In the genomic region with DNA sequence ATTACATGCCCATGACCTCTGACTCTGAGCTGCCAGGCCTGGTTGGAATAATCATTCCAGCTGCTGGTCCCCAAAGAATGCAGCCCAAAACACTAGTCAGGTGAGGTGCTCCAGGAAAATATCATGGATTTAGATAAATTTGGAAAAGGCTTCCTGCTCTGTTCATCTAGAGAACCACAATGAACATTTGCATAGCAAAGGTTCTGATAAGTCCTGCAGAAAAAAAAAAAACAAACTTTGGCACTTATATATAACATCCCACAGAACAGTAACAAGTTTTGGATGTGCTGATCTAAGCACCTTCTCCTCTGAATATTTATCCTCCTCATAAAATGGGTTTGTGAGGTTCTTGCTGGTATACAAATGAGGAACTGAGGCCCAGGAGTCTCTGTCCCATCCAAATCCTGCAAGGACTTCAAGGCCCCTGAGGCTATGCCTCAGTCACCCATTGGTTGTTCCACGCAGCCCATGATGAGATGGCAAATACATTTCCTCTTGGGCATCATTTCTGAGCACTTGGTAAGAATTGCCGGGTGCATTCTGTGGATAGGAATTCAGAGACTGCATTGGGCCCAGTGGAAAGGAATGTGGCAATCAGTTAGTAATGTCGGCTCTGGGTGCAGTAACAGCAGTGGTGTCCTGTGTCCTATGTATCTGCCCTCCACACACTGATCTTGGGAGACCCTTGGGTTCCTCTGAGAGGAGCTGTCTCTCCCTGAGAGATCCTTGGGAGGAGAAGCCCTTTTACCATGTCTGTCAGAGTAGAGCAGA, we compare ENCODE assay signal across 3 cellular contexts.
TF ChIP-seq lines count a peak whose summit lies in the region.

No MANE protein-coding gene starts in this region.

TF ChIP-seq in HEK293, 187 proteins besides CTCF, POLR2A, EP300 and RAD21:
- TF ChIP-seq ZNF548 (tag by site-specific recombination; IDR thresholded peaks at IDR 0.05) (no peak), ZNF214 (tag by site-specific recombination; IDR thresholded peaks at IDR 0.05; ENCODE audit: borderline replicate concordance) (no peak), ZNF830 (tag by site-specific recombination; IDR thresholded peaks at IDR 0.05; ENCODE audit: low read depth) (no peak), ZNF239 (tag by site-specific recombination; IDR thresholded peaks at IDR 0.05) (peak; percentile 98), KLF9 (tag by site-specific recombination; IDR thresholded peaks at IDR 0.05; ENCODE audit: low read depth) (no peak)

TF ChIP-seq in K562, 482 proteins besides CTCF, POLR2A, EP300 and RAD21 (continued from another document):
- peak; percentile 96 for TF ChIP-seq ZNF239 (CRISPR knock-in tag; IDR thresholded peaks at IDR 0.05)
- TF ChIP-seq, protein P1, sequence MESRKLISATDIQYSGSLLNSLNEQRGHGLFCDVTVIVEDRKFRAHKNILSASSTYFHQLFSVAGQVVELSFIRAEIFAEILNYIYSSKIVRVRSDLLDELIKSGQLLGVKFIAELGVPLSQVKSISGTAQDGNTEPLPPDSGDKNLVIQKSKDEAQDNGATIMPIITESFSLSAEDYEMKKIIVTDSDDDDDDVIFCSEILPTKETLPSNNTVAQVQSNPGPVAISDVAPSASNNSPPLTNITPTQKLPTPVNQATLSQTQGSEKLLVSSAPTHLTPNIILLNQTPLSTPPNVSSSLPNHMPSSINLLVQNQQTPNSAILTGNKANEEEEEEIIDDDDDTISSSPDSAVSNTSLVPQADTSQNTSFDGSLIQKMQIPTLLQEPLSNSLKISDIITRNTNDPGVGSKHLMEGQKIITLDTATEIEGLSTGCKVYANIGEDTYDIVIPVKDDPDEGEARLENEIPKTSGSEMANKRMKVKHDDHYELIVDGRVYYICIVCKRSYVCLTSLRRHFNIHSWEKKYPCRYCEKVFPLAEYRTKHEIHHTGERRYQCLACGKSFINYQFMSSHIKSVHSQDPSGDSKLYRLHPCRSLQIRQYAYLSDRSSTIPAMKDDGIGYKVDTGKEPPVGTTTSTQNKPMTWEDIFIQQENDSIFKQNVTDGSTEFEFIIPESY (CRISPR knock-in tag; IDR thresholded peaks at IDR 0.05): no peak
- TF ChIP-seq, protein P2, sequence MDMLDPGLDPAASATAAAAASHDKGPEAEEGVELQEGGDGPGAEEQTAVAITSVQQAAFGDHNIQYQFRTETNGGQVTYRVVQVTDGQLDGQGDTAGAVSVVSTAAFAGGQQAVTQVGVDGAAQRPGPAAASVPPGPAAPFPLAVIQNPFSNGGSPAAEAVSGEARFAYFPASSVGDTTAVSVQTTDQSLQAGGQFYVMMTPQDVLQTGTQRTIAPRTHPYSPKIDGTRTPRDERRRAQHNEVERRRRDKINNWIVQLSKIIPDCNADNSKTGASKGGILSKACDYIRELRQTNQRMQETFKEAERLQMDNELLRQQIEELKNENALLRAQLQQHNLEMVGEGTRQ (CRISPR knock-in tag; IDR thresholded peaks at IDR 0.05): no peak
- TF ChIP-seq, protein P3, sequence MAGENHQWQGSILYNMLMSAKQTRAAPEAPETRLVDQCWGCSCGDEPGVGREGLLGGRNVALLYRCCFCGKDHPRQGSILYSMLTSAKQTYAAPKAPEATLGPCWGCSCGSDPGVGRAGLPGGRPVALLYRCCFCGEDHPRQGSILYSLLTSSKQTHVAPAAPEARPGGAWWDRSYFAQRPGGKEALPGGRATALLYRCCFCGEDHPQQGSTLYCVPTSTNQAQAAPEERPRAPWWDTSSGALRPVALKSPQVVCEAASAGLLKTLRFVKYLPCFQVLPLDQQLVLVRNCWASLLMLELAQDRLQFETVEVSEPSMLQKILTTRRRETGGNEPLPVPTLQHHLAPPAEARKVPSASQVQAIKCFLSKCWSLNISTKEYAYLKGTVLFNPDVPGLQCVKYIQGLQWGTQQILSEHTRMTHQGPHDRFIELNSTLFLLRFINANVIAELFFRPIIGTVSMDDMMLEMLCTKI (IDR thresholded peaks at IDR 0.05; ENCODE audit: partially characterized antibody): no peak
- TF ChIP-seq HMGN3 (IDR thresholded peaks at IDR 0.05; ENCODE audit: borderline replicate concordance, extremely low read depth, insufficient read length, low read depth, low read length): no peak

TF ChIP-seq in SK-N-SH, 30 proteins besides CTCF, POLR2A, EP300 and RAD21 (continued from another document):
- TF ChIP-seq MEF2A (IDR thresholded peaks at IDR 0.05; ENCODE audit: borderline replicate concordance, low read depth): no peak
